ENCODE assay signal across 21 cellular contexts in genomic region chr4:186790630-186791029, GRCh38.
"Had no signal": no experiment of that assay in that cellular context is flagged by ENCODE, and none has a peak within 500 bp of the region (broad histone marks: within the 10 kb centered on the region; RNA-seq: fewer than 3 reads in every experiment).

No MANE protein-coding gene starts in this region.

- H3K36me3 ChIP-seq: esophagus squamous epithelium, left ventricle myocardium inferior, tibial nerve, uterus had no signal

- H3K27ac ChIP-seq: esophagus squamous epithelium, foreskin keratinocyte, left ventricle myocardium inferior, tibial nerve, uterus had no signal

- H3K9me3 ChIP-seq: esophagus squamous epithelium, left ventricle myocardium inferior, tibial nerve, uterus had no signal

- FAIRE-seq: keratinocyte had no signal

- DNase-seq: activated CD4-positive, alpha-beta T cell treated with anti-CD3 and anti-CD28 coated beads, Interleukin-2, amount 50 U/mL, for 1 hour; activated CD8-positive, alpha-beta memory T cell treated with anti-CD3 and anti-CD28 coated beads, Interleukin-2, amount 50 U/mL, for 4 hours; activated effector memory CD4-positive, alpha-beta T cell treated with Interleukin-2 at 50 U/mL for 16 hours; activated naive CD4-positive, alpha-beta T cell treated with anti-CD3 and anti-CD28 coated beads, Interleukin-2, amount 50 U/mL, for 16 hours; activated T-cell treated with anti-CD3 and anti-CD28 coated beads, Interleukin-2, amount 50 U/mL, for 48 hours; aorta; effector memory CD8-positive, alpha-beta T cell; esophagus squamous epithelium; foreskin keratinocyte; glutamatergic neuron; hypothalamus; left ventricle myocardium inferior; nephron progenitor cell; nucleus accumbens; stimulated activated CD4-positive, alpha-beta T cell treated with anti-CD3 and anti-CD28 coated beads, Interleukin-2, amount 100 ng/mL, for 24 hours; stimulated activated naive CD4-positive, alpha-beta T cell treated with Interleukin-2 at 50 U/mL for 16 hours; T-helper 1 cell; T-helper 9 cell; uterus had no signal

- H3K27me3 ChIP-seq: esophagus squamous epithelium, foreskin keratinocyte, tibial nerve, uterus had no signal

- H3K4me1 ChIP-seq: esophagus squamous epithelium, foreskin keratinocyte, left ventricle myocardium inferior, tibial nerve, uterus had no signal

- H3K4me3 ChIP-seq: esophagus squamous epithelium, left ventricle myocardium inferior, tibial nerve, uterus had no signal

- ATAC-seq: effector memory CD8-positive, alpha-beta T cell; foreskin keratinocyte had no signal
